17 cellular contexts compared by ENCODE assay signal in genomic region chr3:9767418-9767817, GRCh38. TPM values are rescaled to one million over a fixed set of nuclear protein-coding genes. Genes with fewer than 3 reads are reported as not detected.
DNase-seq lines count a peak whose midpoint lies in the region; ATAC-seq and TF ChIP-seq lines count a peak whose summit lies in the region.
"Had no signal": no experiment of that assay in that cellular context is flagged by ENCODE, and none has a peak within 500 bp of the region (broad histone marks: within the 10 kb centered on the region; RNA-seq: fewer than 3 reads in every experiment).

No MANE protein-coding gene starts in this region.

- no peak overlapping the region for H4K8ac ChIP-seq in neuronal stem cell (ENCODE audit: low read depth, low read length)

- H3K4ac ChIP-seq in neuronal stem cell (ENCODE audit: low read length), result no peak overlapping the region

- CTCF ChIA-PET in WTC11 (lab: Charles Lee), result interaction anchor here (1.4 kb wide), 1 partner anchor 41 kb away, joined by 3 read pairs; no protein-coding TSS in a partner anchor

- POLR2A ChIA-PET in WTC11 (lab: Charles Lee), result interaction anchor here (1.1 kb wide), 1 partner anchor 18 kb away, joined by 3 read pairs; the partner anchor contains the start of gene OGG1

- peaks cover 0 to 13% of the 10 kb centered on the region in 2 donors for H3K4me1 ChIP-seq in neuronal stem cell (ENCODE audit: control insufficient read depth in 2 of 2, insufficient read depth in 1 of 2, low read depth in 1 of 2, low read length in 2 of 2)
- H3K4me1 ChIP-seq: HAP-1 had no signal

- peak; percentile 64 for DNase-seq in CD14-positive monocyte (ENCODE audit: low spot score)
- DNase-seq in dorsolateral prefrontal cortex, result no peak
- no peak for DNase-seq in natural killer cell treated with Interleukin-12 subunit alpha and Interleukin-12 subunit beta and Interleukin-15 and Interleukin-18, amount 100 ng/mL, for 72 hours (ENCODE audit: low spot score)
- no peak for DNase-seq in glutamatergic neuron
- no peak for DNase-seq in WTC11 (ENCODE audit: low spot score)
- DNase-seq in neuronal stem cell (ENCODE audit: low spot score), result no peak
- DNase-seq: activated CD4-positive, CD25-positive, alpha-beta regulatory T cell treated with anti-CD3 and anti-CD28 coated beads, Interleukin-2, amount 50 U/mL, for 72 hours; activated T-cell treated with anti-CD3 and anti-CD28 coated beads, Interleukin-2, amount 50 U/mL, for 1 hour; erythroblast; MV-4-11; NCI-H69; Peyer's patch; T-cell had no signal

- H3K18ac ChIP-seq in neuronal stem cell (ENCODE audit: low read length), result no peak overlapping the region

- H3K27me3 ChIP-seq in dorsolateral prefrontal cortex, result no peaks in the 10 kb centered on the region
- no peaks in the 10 kb centered on the region for H3K27me3 ChIP-seq in neuronal stem cell (ENCODE audit: control insufficient read depth in 3 of 3, insufficient read depth in 3 of 3, low read depth in 1 of 3, low read length in 3 of 3)
- H3K27me3 ChIP-seq: Peyer's patch had no signal

- H3K27ac Mint-ChIP-seq in CD14-positive monocyte (peak overlapping the region; percentile 79 to 93 (median 89)), glutamatergic neuron (ENCODE audit: unreplicated experiment) (no peak overlapping the region), WTC11 (no peak overlapping the region)
- peak overlapping the region; percentile 28 to 75 for H3K27ac Mint-ChIP-seq in natural killer cell treated with Interleukin-12 subunit alpha and Interleukin-12 subunit beta and Interleukin-15 and Interleukin-18, amount 100 ng/mL, for 72 hours
- H3K27ac Mint-ChIP-seq: stimulated activated naive CD8-positive, alpha-beta T cell treated with anti-CD3 and anti-CD28 coated beads, Interleukin-15, Interleukin-2, amounts not matched to agents 100 ng/mL and 50 ng/mL, for 24 hours had no signal

- H3K4me1 Mint-ChIP-seq in CD14-positive monocyte (peaks cover 54% of the 10 kb centered on the region), glutamatergic neuron (ENCODE audit: low read depth, unreplicated experiment) (peaks cover 12% of the 10 kb centered on the region), WTC11 (peaks cover 15% of the 10 kb centered on the region)
- peaks cover 34 to 39% of the 10 kb centered on the region in 2 donors for H3K4me1 Mint-ChIP-seq in natural killer cell treated with Interleukin-12 subunit alpha and Interleukin-12 subunit beta and Interleukin-15 and Interleukin-18, amount 100 ng/mL, for 72 hours (ENCODE audit: low read depth in 2 of 2)

- WGBS in neuronal stem cell (ENCODE audit: extremely low coverage in 2 of 2, insufficient read length in 2 of 2, insufficient replicate concordance in 1 of 2), 2 donors, result no CpG with 5 or more reads among the region's 7 CpGs

- H2BK15ac ChIP-seq in neuronal stem cell (ENCODE audit: low read length), result no peak overlapping the region

- H4K91ac ChIP-seq in neuronal stem cell (ENCODE audit: low read depth, low read length, poor library complexity), result no peak overlapping the region

- H3K36me3 Mint-ChIP-seq in CD14-positive monocyte (peaks cover 28 to 48% of the 10 kb centered on the region in 2 donors), glutamatergic neuron (ENCODE audit: unreplicated experiment) (no peaks in the 10 kb centered on the region), WTC11 (no peaks in the 10 kb centered on the region)
- no peaks in the 10 kb centered on the region for H3K36me3 Mint-ChIP-seq in natural killer cell treated with Interleukin-12 subunit alpha and Interleukin-12 subunit beta and Interleukin-15 and Interleukin-18, amount 100 ng/mL, for 72 hours
- H3K36me3 Mint-ChIP-seq: T-cell had no signal

- no peak overlapping the region for H2BK120ac ChIP-seq in neuronal stem cell (ENCODE audit: low read depth, low read length)

- H2AFZ ChIP-seq in neuronal stem cell (ENCODE audit: low read length), result no peak overlapping the region

- H3K4me3 ChIP-seq in dorsolateral prefrontal cortex (peak overlapping the region in 43 of 59 donors; percentile 8 to 90 (median 81)), neuronal stem cell (ENCODE audit: low read length in 2 of 2) (no peak overlapping the region)
- H3K4me3 ChIP-seq: HAP-1, Peyer's patch had no signal

- H3K27me3 Mint-ChIP-seq in CD14-positive monocyte (ENCODE audit: low read depth in 3 of 3), result peaks cover 0 to 16% (median 12%) of the 10 kb centered on the region in 3 donors
- H3K27me3 Mint-ChIP-seq in natural killer cell treated with Interleukin-12 subunit alpha and Interleukin-12 subunit beta and Interleukin-15 and Interleukin-18, amount 100 ng/mL, for 72 hours, result no peaks in the 10 kb centered on the region
- H3K27me3 Mint-ChIP-seq in glutamatergic neuron (ENCODE audit: unreplicated experiment), result peaks cover 11% of the 10 kb centered on the region
- peaks cover 67% of the 10 kb centered on the region for H3K27me3 Mint-ChIP-seq in WTC11 (ENCODE audit: low read depth)
- H3K27me3 Mint-ChIP-seq: stimulated activated naive CD8-positive, alpha-beta T cell treated with anti-CD3 and anti-CD28 coated beads, Interleukin-15, Interleukin-2, amounts not matched to agents 100 ng/mL and 50 ng/mL, for 24 hours; T-cell had no signal

- peaks cover 0 to 1% (median 0%) of the 10 kb centered on the region in 7 donors for H3K9me3 Mint-ChIP-seq in CD14-positive monocyte
- H3K9me3 Mint-ChIP-seq in natural killer cell treated with Interleukin-12 subunit alpha and Interleukin-12 subunit beta and Interleukin-15 and Interleukin-18, amount 100 ng/mL, for 72 hours, result no peaks in the 10 kb centered on the region
- H3K9me3 Mint-ChIP-seq in glutamatergic neuron (ENCODE audit: unreplicated experiment), result peaks cover 6% of the 10 kb centered on the region
- H3K9me3 Mint-ChIP-seq in WTC11, result no peaks in the 10 kb centered on the region
- H3K9me3 Mint-ChIP-seq: stimulated activated naive CD8-positive, alpha-beta T cell treated with anti-CD3 and anti-CD28 coated beads, Interleukin-15, Interleukin-2, amounts not matched to agents 100 ng/mL and 50 ng/mL, for 24 hours; T-cell had no signal

- intact Hi-C loops in CD14-positive monocyte (cut with micrococcal nuclease) (no loop called here), dorsolateral prefrontal cortex (cut with DNase I) (no loop called here)

- peak overlapping the region in 38 of 59 donors; percentile 2 to 95 (median 81) for H3K27ac ChIP-seq in dorsolateral prefrontal cortex
- H3K27ac ChIP-seq in neuronal stem cell (replicated peaks; ENCODE audit: low read length), result no peak overlapping the region

- H3K4me2 ChIP-seq in neuronal stem cell (ENCODE audit: insufficient read depth, low read length, poor library complexity, severe bottlenecking), result no peak overlapping the region

- no peak overlapping the region for H2BK12ac ChIP-seq in neuronal stem cell (ENCODE audit: low read length)

- H3K9me3 ChIP-seq in neuronal stem cell (replicated peaks in 1 of 2; ENCODE audit: control insufficient read depth in 2 of 2, insufficient read depth in 1 of 2, low read depth in 1 of 2, low read length in 2 of 2), result peaks cover 0 to 2% of the 10 kb centered on the region in 2 donors
- H3K9me3 ChIP-seq: HAP-1, Peyer's patch had no signal

- TF ChIP-seq CTCF in CD14-positive monocyte (IDR thresholded peaks at IDR 0.05) (no peak), dorsolateral prefrontal cortex (IDR thresholded peaks at IDR 0.05 in 54 of 56, conservative IDR thresholded peaks at IDR 0.05 in 2 of 56; ENCODE audit: low read depth in 1 of 56, partially characterized antibody in 56 of 56) (no peak), glutamatergic neuron (IDR thresholded peaks at IDR 0.05; ENCODE audit: partially characterized antibody, unreplicated experiment) (no peak), WTC11 (IDR thresholded peaks at IDR 0.05) (no peak)

- peaks cover 11 to 29% of the 10 kb centered on the region in 2 donors for H3K36me3 ChIP-seq in neuronal stem cell (replicated peaks in 1 of 2; ENCODE audit: control insufficient read depth in 2 of 2, insufficient read depth in 2 of 2, low read length in 2 of 2)
- H3K36me3 ChIP-seq: HAP-1, Peyer's patch had no signal

- peaks cover 4% of the 10 kb centered on the region for H3K79me1 ChIP-seq in neuronal stem cell (ENCODE audit: low read depth, low read length)

- H3K4me3 Mint-ChIP-seq in CD14-positive monocyte, result peak overlapping the region; percentile 67 to 95
- peak overlapping the region; percentile 81 for H3K4me3 Mint-ChIP-seq in natural killer cell treated with Interleukin-12 subunit alpha and Interleukin-12 subunit beta and Interleukin-15 and Interleukin-18, amount 100 ng/mL, for 72 hours
- no peak overlapping the region for H3K4me3 Mint-ChIP-seq in glutamatergic neuron (ENCODE audit: unreplicated experiment)
- H3K4me3 Mint-ChIP-seq in WTC11, result no peak overlapping the region
- H3K4me3 Mint-ChIP-seq: stimulated activated naive CD8-positive, alpha-beta T cell treated with anti-CD3 and anti-CD28 coated beads, Interleukin-15, Interleukin-2, amounts not matched to agents 100 ng/mL and 50 ng/mL, for 24 hours; T-cell had no signal

- no peak overlapping the region for H3K14ac ChIP-seq in neuronal stem cell (ENCODE audit: low read length)

- 0 out of 2 replicates have a peak, but pooled peaks have one; percentile 17 for TF ChIP-seq POLR2A in Raji (IDR thresholded peaks at IDR 0.05; ENCODE audit: insufficient read depth, low read depth, low read length)

- no peak overlapping the region for H2AK5ac ChIP-seq in neuronal stem cell (ENCODE audit: low read depth, low read length)

- no peak overlapping the region for H3K23ac ChIP-seq in neuronal stem cell (ENCODE audit: low read depth, low read length, poor library complexity)

- no peak overlapping the region for H3K9ac ChIP-seq in neuronal stem cell (ENCODE audit: low read depth, low read length, poor library complexity)

- ATAC-seq in natural killer cell treated with Interleukin-12 subunit alpha and Interleukin-12 subunit beta and Interleukin-15 and Interleukin-18, amount 100 ng/mL, for 72 hours, result no peak
- ATAC-seq in HG03571 (IDR thresholded peaks at IDR 0.05; ENCODE audit: unreplicated experiment), result no peak
- ATAC-seq in WTC11, result no peak
- ATAC-seq: T-cell had no signal

- no peak overlapping the region for H2BK5ac ChIP-seq in neuronal stem cell (ENCODE audit: low read length)

RNA-seq across cellular contexts. Expression of gene CAMK1, which starts 2.3 kb away (rescaled TPM):
- 100 to 1,000 TPM; 118 to 137 TPM for polyA plus RNA-seq in CD14-positive monocyte
- total RNA-seq in dorsolateral prefrontal cortex (10 to 100 TPM; 23.2 to 90.8 (median 62.7) TPM), glutamatergic neuron (ENCODE audit: unreplicated experiment) (8.2 TPM), WTC11 (2021) (3.1 to 6.6 TPM (median 5.9 TPM) in 3 replicates)
- total RNA-seq in natural killer cell treated with Interleukin-12 subunit alpha and Interleukin-12 subunit beta and Interleukin-15 and Interleukin-18, amount 100 ng/mL, for 72 hours, result 10 to 100 TPM; 19.8 to 24.4 TPM
- 15.0 TPM for polyA plus RNA-seq in neuronal stem cell (2013, experiment 1 of 2)
- polyA plus RNA-seq in neuronal stem cell (2013, experiment 2 of 2), result 14.5 TPM

RNA-seq across cellular contexts. Expression of gene OGG1, which starts 17.7 kb away (rescaled TPM):
- polyA plus RNA-seq in CD14-positive monocyte, result 10 to 100 TPM; 17.4 to 20.5 TPM
- total RNA-seq in dorsolateral prefrontal cortex (10 to 100 TPM; 18.6 to 54.6 (median 30.3) TPM), glutamatergic neuron (ENCODE audit: unreplicated experiment) (76.5 TPM), WTC11 (2021) (23.6 to 27.3 TPM (median 26.7 TPM) in 3 replicates)
- total RNA-seq in natural killer cell treated with Interleukin-12 subunit alpha and Interleukin-12 subunit beta and Interleukin-15 and Interleukin-18, amount 100 ng/mL, for 72 hours, result 10 to 100 TPM; 35.9 to 42.5 TPM
- polyA plus RNA-seq in neuronal stem cell (2013, experiment 1 of 2), result 24.0 TPM
- 27.1 TPM for polyA plus RNA-seq in neuronal stem cell (2013, experiment 2 of 2)

RNA-seq across cellular contexts. Expression of gene TADA3, which starts 24.9 kb away (rescaled TPM):
- polyA plus RNA-seq in CD14-positive monocyte, result 10 to 100 TPM; 36.1 to 46.9 TPM
- total RNA-seq in dorsolateral prefrontal cortex (10 to 100 TPM; 38.3 to 82.0 (median 54.2) TPM), glutamatergic neuron (ENCODE audit: unreplicated experiment) (59.1 TPM), WTC11 (2021) (49.0 to 57.9 TPM (median 55.9 TPM) in 3 replicates)
- total RNA-seq in natural killer cell treated with Interleukin-12 subunit alpha and Interleukin-12 subunit beta and Interleukin-15 and Interleukin-18, amount 100 ng/mL, for 72 hours, result 10 to 100 TPM; 58.3 to 65.6 TPM
- polyA plus RNA-seq in neuronal stem cell (2013, experiment 1 of 2), result 66.2 TPM
- 65.3 TPM for polyA plus RNA-seq in neuronal stem cell (2013, experiment 2 of 2)

RNA-seq across cellular contexts. Expression of gene ARPC4, which starts 25.5 kb away (rescaled TPM):
- 100 to 1,000 TPM; 389 to 390 TPM for polyA plus RNA-seq in CD14-positive monocyte
- total RNA-seq in dorsolateral prefrontal cortex (100 to 1,000 TPM in 92 of 120 experiments, 10 to 100 TPM in 28; 82.2 to 149 (median 112) TPM), glutamatergic neuron (ENCODE audit: unreplicated experiment) (164 TPM), WTC11 (2021) (127 to 143 TPM (median 133 TPM) in 3 replicates)
- total RNA-seq in natural killer cell treated with Interleukin-12 subunit alpha and Interleukin-12 subunit beta and Interleukin-15 and Interleukin-18, amount 100 ng/mL, for 72 hours, result 100 to 1,000 TPM; 323 to 381 TPM
- polyA plus RNA-seq in neuronal stem cell (2013, experiment 1 of 2), result 49.1 TPM
- polyA plus RNA-seq in neuronal stem cell (2013, experiment 2 of 2), result 46.8 TPM

RNA-seq across cellular contexts. Expression of gene BRPF1, which starts 35.9 kb away (rescaled TPM):
- 10 to 100 TPM in 1 of 2 donors, 1 to 10 TPM in 1; 5.1 to 10.4 TPM for polyA plus RNA-seq in CD14-positive monocyte
- total RNA-seq in dorsolateral prefrontal cortex, result 10 to 100 TPM; 10.7 to 25.9 (median 16.3) TPM
- 10 to 100 TPM; 51.9 to 62.3 TPM for total RNA-seq in natural killer cell treated with Interleukin-12 subunit alpha and Interleukin-12 subunit beta and Interleukin-15 and Interleukin-18, amount 100 ng/mL, for 72 hours
- 30.6 TPM for total RNA-seq in glutamatergic neuron (ENCODE audit: unreplicated experiment)
- total RNA-seq in WTC11 (2021), result 20.4 to 22.8 TPM (median 21.4 TPM) in 3 replicates
- polyA plus RNA-seq in neuronal stem cell (2013, experiment 1 of 2), result 8.1 TPM
- 8.2 TPM for polyA plus RNA-seq in neuronal stem cell (2013, experiment 2 of 2)

Comparison
In these comparisons a context has a peak if more than half of its experiments do, and no peak if none do; other contexts are left out.
1. H3K27ac Mint-ChIP-seq: peak in CD14-positive monocyte (7 of 7) and natural killer cell treated with Interleukin-12 subunit alpha and Interleukin-12 subunit beta and Interleukin-15 and Interleukin-18, amount 100 ng/mL, for 72 hours (2 of 2); none in glutamatergic neuron (single experiment) and WTC11 (single experiment).
2. H3K4me3 Mint-ChIP-seq: peak in CD14-positive monocyte (2 of 2) and natural killer cell treated with Interleukin-12 subunit alpha and Interleukin-12 subunit beta and Interleukin-15 and Interleukin-18, amount 100 ng/mL, for 72 hours (single experiment); none in glutamatergic neuron (single experiment) and WTC11 (single experiment).
3. H3K4me3 ChIP-seq: peak in dorsolateral prefrontal cortex (43 of 59); none in neuronal stem cell (0 of 2).